20 cellular contexts compared by ENCODE assay signal in genomic region chr10:109450702-109451101, GRCh38.
DNase-seq lines count a peak whose midpoint lies in the region; ATAC-seq and TF ChIP-seq lines count a peak whose summit lies in the region.
"Had no signal": no experiment of that assay in that cellular context is flagged by ENCODE, and none has a peak within 500 bp of the region (broad histone marks: within the 10 kb centered on the region; RNA-seq: fewer than 3 reads in every experiment).

No MANE protein-coding gene starts in this region.

- H3K4me1 ChIP-seq in A673 (ENCODE audit: insufficient read depth, low read length, poor library complexity, severe bottlenecking), result peaks cover 42% of the 10 kb centered on the region
- H3K4me1 ChIP-seq: SJCRH30 had no signal

- no peak overlapping the region for H3K27ac ChIP-seq in A673 (ENCODE audit: low read depth, low read length, poor library complexity, severe bottlenecking)
- H3K27ac ChIP-seq: BLaER1, RWPE1, SJCRH30 had no signal

- no peaks in the 10 kb centered on the region for H3K36me3 ChIP-seq in A673 (ENCODE audit: insufficient read depth, low read length, poor library complexity, severe bottlenecking)
- H3K36me3 ChIP-seq: BLaER1, SJCRH30 had no signal

- no peak for ATAC-seq in GM21619 (IDR thresholded peaks at IDR 0.05; ENCODE audit: unreplicated experiment)
- ATAC-seq: CD8-positive, alpha-beta T cell; HepG2 had no signal

- POLR2A ChIA-PET in A673 (lab: Charles Lee; ENCODE audit: low non-redundant PET), result no interaction called here

- CTCF ChIA-PET in A673 (lab: Charles Lee), result interaction anchor here (0.6 kb wide), 1 partner anchor 745 kb away, joined by 4 read pairs; no protein-coding TSS in a partner anchor

- TF ChIP-seq CTCF in A673 (conservative IDR thresholded peaks at IDR 0.05; ENCODE audit: low read depth, low read length), result no peak

- H3K9me3 ChIP-seq in A673 (ENCODE audit: low read depth, low read length, poor library complexity, severe bottlenecking), result no peaks in the 10 kb centered on the region
- H3K9me3 ChIP-seq: BLaER1, SJCRH30 had no signal

- no TSS peak for BruUV-seq in A673 (replicated peaks; lab: Mats Ljungman, UMichigan)

- intact Hi-C loops in A673 (cut with micrococcal nuclease; ENCODE audit: unreplicated experiment), result no loop called here

- no peaks in the 10 kb centered on the region for H3K27me3 ChIP-seq in A673 (replicated peaks; ENCODE audit: insufficient read depth, low read depth, low read length, poor library complexity)
- H3K27me3 ChIP-seq: BLaER1 had no signal

- no peak overlapping the region for H3K4me3 ChIP-seq in A673 (ENCODE audit: low read depth, low read length, poor library complexity, severe bottlenecking)
- H3K4me3 ChIP-seq: BLaER1, SJCRH30 had no signal

- DNase-seq in A673 (ENCODE audit: low spot score) (peak; percentile 82), NCI-H1105 treated with DMSO at 0.1 percent for 48 hours (lab: John Stamatoyannopoulos, UW) (peak; percentile 81), NCI-H82 treated with DMSO at 0.1 percent for 48 hours (lab: John Stamatoyannopoulos, UW; ENCODE audit: unreplicated experiment) (peak; percentile 92), left kidney (ENCODE audit: low read depth, low spot score) (peak; percentile 97), SHP77 (lab: John Stamatoyannopoulos, UW) (no peak), NCI-H187 (lab: John Stamatoyannopoulos, UW) (no peak), MV-4-11 (lab: John Stamatoyannopoulos, UW) (no peak)
- DNase-seq: CD8-positive, alpha-beta T cell; DMS79; GOT3; KG1; NCI-H1092; NCI-H187 treated with DMSO at 0.1 percent for 48 hours; NCI-H510A treated with DMSO at 0.1 percent for 48 hours; NK-92 treated with Interleukin-12 subunit alpha and Interleukin-12 subunit beta, amount 100 ng/mL, for 24 hours; SJCRH30 had no signal

Comparison
In these comparisons a context has a peak if more than half of its experiments do, and no peak if none do; other contexts are left out.
1. DNase-seq: peak in A673 (single experiment), NCI-H1105 treated with DMSO at 0.1 percent for 48 hours (single experiment), NCI-H82 treated with DMSO at 0.1 percent for 48 hours (single experiment) and left kidney (single experiment); none in SHP77 (0 of 2), NCI-H187 (0 of 2) and MV-4-11 (single experiment).